In the genomic region with DNA sequence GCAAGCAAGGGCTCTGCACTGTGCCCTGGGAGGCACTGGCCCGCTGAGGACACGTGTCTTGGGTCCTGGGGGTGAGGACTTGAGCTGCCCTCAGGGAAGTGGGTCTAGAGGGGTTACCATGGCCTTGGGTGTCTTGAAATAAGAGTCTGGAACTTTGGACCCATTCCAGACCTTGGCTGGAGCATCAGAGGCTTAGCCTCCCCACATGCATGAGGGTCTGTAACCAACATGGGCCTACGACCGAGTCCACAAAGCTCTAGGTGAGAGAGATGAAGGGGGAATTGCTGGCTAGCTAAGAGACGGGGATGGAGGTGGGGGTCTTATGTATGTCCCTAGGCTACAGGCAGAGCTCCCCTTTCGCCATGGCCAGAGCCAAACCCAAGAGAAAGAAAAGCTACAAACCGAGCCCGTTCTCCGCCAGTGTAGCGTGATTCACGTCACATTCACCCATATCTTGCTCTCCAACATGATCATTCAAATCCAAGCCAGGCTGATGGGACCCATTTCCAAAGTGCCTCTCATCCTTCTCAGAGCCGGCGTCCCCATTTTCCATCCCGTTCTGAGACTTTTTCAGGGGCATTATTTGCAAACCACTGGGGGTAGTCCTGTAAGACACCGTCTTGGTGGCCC, we compare ENCODE assay signal across 8 cellular contexts.
"Had no signal": no experiment of that assay in that cellular context is flagged by ENCODE, and none has a peak within 500 bp of the region (broad histone marks: within the 10 kb centered on the region; RNA-seq: fewer than 3 reads in every experiment).

No MANE protein-coding gene starts in this region.

- H3K27me3 Mint-ChIP-seq: IgD-negative memory B cell had no signal

- H3K36me3 Mint-ChIP-seq: IgD-negative memory B cell had no signal

- H2AFZ ChIP-seq: GM23338 had no signal

- H3K4me3 ChIP-seq: GM23338, HAP-1 had no signal

- H3K4me3 Mint-ChIP-seq: GM23338, HFFc6, IgD-negative memory B cell had no signal

- H3K4me2 ChIP-seq: GM23338 had no signal

- FAIRE-seq: H1, HepG2 had no signal

- H3K4me1 ChIP-seq: HAP-1 had no signal

- H3K27ac Mint-ChIP-seq: GM23338, HFFc6, IgD-negative memory B cell had no signal

- H3K27ac ChIP-seq: HL-60 had no signal

- H3K36me3 ChIP-seq: HAP-1 had no signal

- DNase-seq: H7, HFFc6 had no signal

- H3K9me3 ChIP-seq: HAP-1 had no signal

- H3K4me1 Mint-ChIP-seq: GM23338 had no signal
